In genomic region chr3:84963137-84963536, GRCh38 we compare ENCODE assay signal across 18 cellular contexts.
"Had no signal": no experiment of that assay in that cellular context is flagged by ENCODE, and none has a peak within 500 bp of the region (broad histone marks: within the 10 kb centered on the region; RNA-seq: fewer than 3 reads in every experiment).

No MANE protein-coding gene starts in this region.

- H3K4me1 Mint-ChIP-seq: activated CD8-positive, alpha-beta memory T cell treated with anti-CD3 and anti-CD28 coated beads, Interleukin-2, amount 10 ng/mL, durations not matched to agents 7 days and 5 days had no signal

- H3K9me3 Mint-ChIP-seq: dendritic cell treated with granulocyte-macrophage colony-stimulating factor and Interleukin-4, amounts not matched to agents 40 ng/mL and 50 ng/mL, for 4 days had no signal

- H3K4me3 Mint-ChIP-seq: activated CD8-positive, alpha-beta memory T cell treated with anti-CD3 and anti-CD28 coated beads, Interleukin-2, amount 10 ng/mL, durations not matched to agents 7 days and 5 days; activated naive CD8-positive, alpha-beta T cell; dendritic cell treated with granulocyte-macrophage colony-stimulating factor and Interleukin-4, amounts not matched to agents 40 ng/mL and 50 ng/mL, for 4 days had no signal

- H3K27ac ChIP-seq: brain microvascular endothelial cell, heart left ventricle, left ventricle myocardium inferior, ovary, skin epidermis, stomach, thoracic aorta had no signal

- H3K36me3 Mint-ChIP-seq: activated CD8-positive, alpha-beta memory T cell treated with anti-CD3 and anti-CD28 coated beads, Interleukin-2, amount 10 ng/mL, durations not matched to agents 7 days and 5 days; activated naive CD8-positive, alpha-beta T cell had no signal

- H3K36me3 ChIP-seq: brain microvascular endothelial cell, heart left ventricle, left ventricle myocardium inferior, ovary, stomach, thoracic aorta had no signal

- DNase-seq: activated CD4-positive, alpha-beta T cell treated with anti-CD3 and anti-CD28 coated beads, Interleukin-2, amount 50 U/mL, for 48 hours; activated CD8-positive, alpha-beta memory T cell treated with anti-CD3 and anti-CD28 coated beads, Interleukin-2, amount 10 ng/mL, durations not matched to agents 7 days and 5 days; activated gamma-delta T cell; activated T-cell treated with anti-CD3 and anti-CD28 coated beads, Interleukin-2, amount 50 U/mL, for 48 hours; brain microvascular endothelial cell; heart left ventricle; kidney; left ventricle myocardium inferior; mesenchymal stem cell; ovary; retina; stomach; T-helper 2 cell had no signal

- H3K9me3 ChIP-seq: heart left ventricle, left ventricle myocardium inferior, ovary, stomach, thoracic aorta had no signal

- ATAC-seq: activated CD4-positive, CD25-positive, alpha-beta regulatory T cell treated with anti-CD3 and anti-CD28 coated beads, Interleukin-2, amount 50 U/mL, for 24 hours; activated CD8-positive, alpha-beta memory T cell treated with anti-CD3 and anti-CD28 coated beads, Interleukin-2, amount 10 ng/mL, durations not matched to agents 7 days and 5 days; heart left ventricle had no signal

- H3K27ac Mint-ChIP-seq: activated CD8-positive, alpha-beta memory T cell treated with anti-CD3 and anti-CD28 coated beads, Interleukin-2, amount 10 ng/mL, durations not matched to agents 7 days and 5 days; activated naive CD8-positive, alpha-beta T cell; dendritic cell treated with granulocyte-macrophage colony-stimulating factor and Interleukin-4, amounts not matched to agents 40 ng/mL and 50 ng/mL, for 4 days had no signal

- H3K4me3 ChIP-seq: heart left ventricle, left ventricle myocardium inferior, ovary, skin epidermis, stomach, thoracic aorta had no signal

- H3K27me3 ChIP-seq: ovary had no signal
